Comparison of ENCODE assay signal across 8 cellular contexts in genomic region chr3:49017646-49017977, GRCh38. TPM values are rescaled to one million over a fixed set of nuclear protein-coding genes. Genes with fewer than 3 reads are reported as not detected.
DNase-seq lines count a peak whose midpoint lies in the region; ATAC-seq lines count a peak whose summit lies in the region.

No MANE protein-coding gene starts in this region.

- H3K4me3 Mint-ChIP-seq in T-helper 17 cell, result peak overlapping the region; percentile 90
- peak overlapping the region; percentile 93 for H3K4me3 Mint-ChIP-seq in stimulated activated memory B cell treated with anti-CD40 and anti-IgM and Interleukin-4, amounts not matched to agents 10 μg/mL and 1 μg/mL and 100 μg/mL, for 72 hours

- 3% methylated on average over 21 of the region's 21 CpGs for whole genome bisulfite sequencing in right cardiac atrium

- peak overlapping the region; percentile 64 for H3K4me3 ChIP-seq in right cardiac atrium (ENCODE audit: low read length)

- peak overlapping the region; percentile 93 for H3K27ac Mint-ChIP-seq in T-helper 17 cell
- H3K27ac Mint-ChIP-seq in stimulated activated memory B cell treated with anti-CD40 and anti-IgM and Interleukin-4, amounts not matched to agents 10 μg/mL and 1 μg/mL and 100 μg/mL, for 72 hours, result peak overlapping the region; percentile 96

- H3K4me1 Mint-ChIP-seq in T-helper 17 cell, result peaks cover 24% of the 10 kb centered on the region
- H3K4me1 Mint-ChIP-seq in stimulated activated memory B cell treated with anti-CD40 and anti-IgM and Interleukin-4, amounts not matched to agents 10 μg/mL and 1 μg/mL and 100 μg/mL, for 72 hours, result peaks cover 59% of the 10 kb centered on the region

- H3K4me1 ChIP-seq in right cardiac atrium (ENCODE audit: control insufficient read depth, insufficient read depth, low read length), result peaks cover 8% of the 10 kb centered on the region

- DNase-seq in SIG-M5 treated with dmso at 0.1 percent for 504 hours (lab: John Stamatoyannopoulos, UW; ENCODE audit: unreplicated experiment) (peak; percentile 47), SIG-M5 (lab: John Stamatoyannopoulos, UW) (no peak), T-helper 17 cell (no peak), right cardiac atrium (no peak), NCI-H524 (lab: John Stamatoyannopoulos, UW) (no peak), hepatic stellate cell (ENCODE audit: low spot score) (no peak), A172 (ENCODE audit: low spot score) (no peak)

- no peak overlapping the region for H3K27ac ChIP-seq in right cardiac atrium (ENCODE audit: low read length)

- peaks cover 4% of the 10 kb centered on the region for H3K36me3 Mint-ChIP-seq in T-helper 17 cell (ENCODE audit: low read depth)
- peaks cover 30% of the 10 kb centered on the region for H3K36me3 Mint-ChIP-seq in stimulated activated memory B cell treated with anti-CD40 and anti-IgM and Interleukin-4, amounts not matched to agents 10 μg/mL and 1 μg/mL and 100 μg/mL, for 72 hours

- intact Hi-C loops in right cardiac atrium (cut with DNase I), result no loop called here

- no peaks in the 10 kb centered on the region for H3K27me3 Mint-ChIP-seq in T-helper 17 cell
- H3K27me3 Mint-ChIP-seq in stimulated activated memory B cell treated with anti-CD40 and anti-IgM and Interleukin-4, amounts not matched to agents 10 μg/mL and 1 μg/mL and 100 μg/mL, for 72 hours, result no peaks in the 10 kb centered on the region

- no peaks in the 10 kb centered on the region for H3K27me3 ChIP-seq in right cardiac atrium (ENCODE audit: control insufficient read depth, insufficient read depth)

- H3K9me3 Mint-ChIP-seq in stimulated activated memory B cell treated with anti-CD40 and anti-IgM and Interleukin-4, amounts not matched to agents 10 μg/mL and 1 μg/mL and 100 μg/mL, for 72 hours, result no peaks in the 10 kb centered on the region

- H3K9me3 ChIP-seq in T-helper 17 cell (ENCODE audit: control insufficient read depth, low read length, poor library complexity, severe bottlenecking) (no peaks in the 10 kb centered on the region), right cardiac atrium (ENCODE audit: control insufficient read depth, low read length) (no peaks in the 10 kb centered on the region)

- ATAC-seq in T-helper 17 cell (no peak), right cardiac atrium (no peak)
- ATAC-seq in stimulated activated memory B cell treated with anti-CD40 and anti-IgM and Interleukin-4, amounts not matched to agents 10 μg/mL and 1 μg/mL and 100 μg/mL, for 72 hours, result no peak

RNA-seq across cellular contexts. Expression of gene DALRD3, which starts 0.8 kb away (rescaled TPM):
- total RNA-seq in T-helper 17 cell (10 to 100 TPM; 21.2 to 27.4 TPM), right cardiac atrium (10 to 100 TPM in 2 of 4 donors, 1 to 10 TPM in 2; 7.5 to 10.4 (median 10.0) TPM)
- polyA plus RNA-seq in right cardiac atrium, result 8.3 TPM
- total RNA-seq in A172 (2014; rRNA removed; shearing (Covaris generic)), result 36.1 and 50.0 TPM in 2 replicates

RNA-seq across cellular contexts. Expression of gene NDUFAF3, which starts 4.3 kb away (rescaled TPM):
- total RNA-seq in T-helper 17 cell (10 to 100 TPM; 61.3 to 62.9 TPM), right cardiac atrium (100 to 1,000 TPM; 164 to 188 (median 173) TPM)
- 220 TPM for polyA plus RNA-seq in right cardiac atrium
- 96.8 and 112 TPM in 2 replicates for total RNA-seq in A172 (2014; rRNA removed; shearing (Covaris generic))

RNA-seq across cellular contexts. Expression of gene WDR6, which starts 10.4 kb away (rescaled TPM):
- total RNA-seq in T-helper 17 cell (100 to 1,000 TPM; 181 to 202 TPM), right cardiac atrium (100 to 1,000 TPM in 1 of 4 donors, 10 to 100 TPM in 3; 77.3 to 109 (median 90.1) TPM)
- 65.3 TPM for polyA plus RNA-seq in right cardiac atrium
- 63.7 and 76.1 TPM in 2 replicates for total RNA-seq in A172 (2014; rRNA removed; shearing (Covaris generic))

RNA-seq across cellular contexts. Expression of gene IMPDH2, which starts 11.6 kb away (rescaled TPM):
- 100 to 1,000 TPM in 1 of 2 donors, 10 to 100 TPM in 1; 96.8 to 108 TPM for total RNA-seq in T-helper 17 cell
- total RNA-seq in right cardiac atrium, result 10 to 100 TPM; 50.5 to 62.6 (median 60.5) TPM
- polyA plus RNA-seq in right cardiac atrium, result 34.7 TPM
- 218 and 219 TPM in 2 replicates for total RNA-seq in A172 (2014; rRNA removed; shearing (Covaris generic))

RNA-seq across cellular contexts. Expression of gene P4HTM, which starts 27.6 kb away (rescaled TPM):
- total RNA-seq in T-helper 17 cell (10 to 100 TPM; 37.8 to 43.2 TPM), right cardiac atrium (10 to 100 TPM; 39.1 to 42.8 (median 39.5) TPM)
- polyA plus RNA-seq in right cardiac atrium, result 24.9 TPM
- 20.7 and 21.2 TPM in 2 replicates for total RNA-seq in A172 (2014; rRNA removed; shearing (Covaris generic))
